1 cellular context compared by ENCODE assay signal in the genomic region with DNA sequence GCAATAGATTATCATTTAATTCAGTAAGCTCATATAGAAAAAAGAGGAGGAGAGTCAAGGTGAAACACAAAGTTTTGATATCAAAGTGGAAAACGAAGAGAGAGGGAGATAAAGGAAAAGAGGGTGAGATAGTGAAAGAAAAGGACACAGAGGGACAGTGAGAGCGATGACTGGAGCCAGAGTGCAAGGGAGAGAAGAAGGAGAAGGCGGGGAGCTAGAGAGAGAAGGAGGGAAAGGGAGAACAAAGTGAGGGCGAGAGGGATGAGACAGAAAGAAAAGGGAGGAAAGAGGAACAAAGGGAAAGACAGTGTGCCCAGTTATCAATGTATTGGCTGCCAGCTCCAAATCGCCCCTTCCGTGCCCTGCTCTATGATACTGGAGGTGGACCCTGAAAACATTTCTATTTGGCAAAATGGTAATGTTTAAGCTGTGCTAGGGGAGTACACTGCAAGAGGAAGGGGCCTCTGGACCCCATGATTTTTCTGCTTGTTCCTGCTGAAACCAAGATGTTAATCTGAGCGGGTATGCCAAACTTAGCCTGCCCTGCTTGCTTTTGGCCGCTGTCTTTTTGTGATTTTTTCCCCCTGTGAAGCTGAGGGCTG.
A peak's percentile ranks its signal among the peaks of the same experiment; 100 is the strongest.
TF ChIP-seq lines count a peak whose summit lies in the region.

No MANE protein-coding gene starts in this region.

TF ChIP-seq in K562, 482 proteins besides CTCF, POLR2A, EP300 and RAD21 (continued from another document and continues in another):
- TF ChIP-seq ZNF277 (CRISPR knock-in tag; IDR thresholded peaks at IDR 0.05; ENCODE audit: borderline replicate concordance) (no peak), SPI1 (IDR thresholded peaks at IDR 0.05; ENCODE audit: borderline replicate concordance, low read depth, low read length) (no peak), CSDE1 (IDR thresholded peaks at IDR 0.05) (no peak; a peak in 1 of 4 replicates), SMARCA4 (IDR thresholded peaks at IDR 0.05) (peak; percentile 67), FOXA1 (IDR thresholded peaks at IDR 0.05; ENCODE audit: borderline replicate concordance) (no peak), ZNF830 (CRISPR knock-in tag; IDR thresholded peaks at IDR 0.05) (no peak), ZBTB49 (CRISPR knock-in tag; IDR thresholded peaks at IDR 0.05; ENCODE audit: borderline replicate concordance) (no peak), FOS (IDR thresholded peaks at IDR 0.05; ENCODE audit: extremely low read depth, insufficient read length) (no peak), RNF2 (IDR thresholded peaks at IDR 0.05) (no peak), EHMT2 (IDR thresholded peaks at IDR 0.05) (peak; percentile 84), EWSR1 (IDR thresholded peaks at IDR 0.05; ENCODE audit: borderline replicate concordance, low read depth, partially characterized antibody) (no peak), MCM2 (IDR thresholded peaks at IDR 0.05; ENCODE audit: low read depth) (no peak), ID3 (CRISPR knock-in tag; IDR thresholded peaks at IDR 0.05) (no peak), ID3 (tag; IDR thresholded peaks at IDR 0.05) (no peak), ZNF408 (CRISPR knock-in tag; IDR thresholded peaks at IDR 0.05; ENCODE audit: low read depth) (no peak), CHD1 (IDR thresholded peaks at IDR 0.05; ENCODE audit: low read length) (peak; percentile 39), CEBPB (tag; IDR thresholded peaks at IDR 0.05) (no peak), DEAF1 (CRISPR knock-in tag; IDR thresholded peaks at IDR 0.05) (no peak), ZNF253 (CRISPR knock-in tag; conservative IDR thresholded peaks at IDR 0.05) (no peak), FOXJ2 (tag; IDR thresholded peaks at IDR 0.05) (no peak), CREB1 (IDR thresholded peaks at IDR 0.05) (no peak), CREB1 (CRISPR knock-in tag; IDR thresholded peaks at IDR 0.05) (no peak), ZNF609 (CRISPR knock-in tag; IDR thresholded peaks at IDR 0.05; ENCODE audit: borderline replicate concordance) (no peak), KHSRP (IDR thresholded peaks at IDR 0.05) (0 out of 2 replicates have a peak, but pooled peaks have one; percentile 17), ESRRA (IDR thresholded peaks at IDR 0.05; ENCODE audit: borderline replicate concordance, low read depth) (no peak), KLF6 (CRISPR knock-in tag; IDR thresholded peaks at IDR 0.05; ENCODE audit: borderline replicate concordance) (no peak), ZNF184 (CRISPR knock-in tag; IDR thresholded peaks at IDR 0.05) (no peak), BRD9 (IDR thresholded peaks at IDR 0.05; ENCODE audit: low read depth, partially characterized antibody) (peak; percentile 47), ZFP30 (CRISPR knock-in tag; IDR thresholded peaks at IDR 0.05; ENCODE audit: borderline replicate concordance) (no peak), VEZF1 (CRISPR knock-in tag; IDR thresholded peaks at IDR 0.05) (no peak), DPF2 (IDR thresholded peaks at IDR 0.05) (peak; percentile 56), ZNF354B (CRISPR knock-in tag; IDR thresholded peaks at IDR 0.05) (no peak), ZNF263 (CRISPR knock-in tag; IDR thresholded peaks at IDR 0.05; ENCODE audit: borderline replicate concordance) (no peak), ZNF586 (CRISPR knock-in tag; conservative IDR thresholded peaks at IDR 0.05) (no peak), NFE2L1 (tag; IDR thresholded peaks at IDR 0.05; ENCODE audit: borderline replicate concordance, low read depth) (no peak), RBM14 (IDR thresholded peaks at IDR 0.05; ENCODE audit: borderline replicate concordance, insufficient read depth, low read depth, low read length) (no peak)
- TF ChIP-seq, protein P1, sequence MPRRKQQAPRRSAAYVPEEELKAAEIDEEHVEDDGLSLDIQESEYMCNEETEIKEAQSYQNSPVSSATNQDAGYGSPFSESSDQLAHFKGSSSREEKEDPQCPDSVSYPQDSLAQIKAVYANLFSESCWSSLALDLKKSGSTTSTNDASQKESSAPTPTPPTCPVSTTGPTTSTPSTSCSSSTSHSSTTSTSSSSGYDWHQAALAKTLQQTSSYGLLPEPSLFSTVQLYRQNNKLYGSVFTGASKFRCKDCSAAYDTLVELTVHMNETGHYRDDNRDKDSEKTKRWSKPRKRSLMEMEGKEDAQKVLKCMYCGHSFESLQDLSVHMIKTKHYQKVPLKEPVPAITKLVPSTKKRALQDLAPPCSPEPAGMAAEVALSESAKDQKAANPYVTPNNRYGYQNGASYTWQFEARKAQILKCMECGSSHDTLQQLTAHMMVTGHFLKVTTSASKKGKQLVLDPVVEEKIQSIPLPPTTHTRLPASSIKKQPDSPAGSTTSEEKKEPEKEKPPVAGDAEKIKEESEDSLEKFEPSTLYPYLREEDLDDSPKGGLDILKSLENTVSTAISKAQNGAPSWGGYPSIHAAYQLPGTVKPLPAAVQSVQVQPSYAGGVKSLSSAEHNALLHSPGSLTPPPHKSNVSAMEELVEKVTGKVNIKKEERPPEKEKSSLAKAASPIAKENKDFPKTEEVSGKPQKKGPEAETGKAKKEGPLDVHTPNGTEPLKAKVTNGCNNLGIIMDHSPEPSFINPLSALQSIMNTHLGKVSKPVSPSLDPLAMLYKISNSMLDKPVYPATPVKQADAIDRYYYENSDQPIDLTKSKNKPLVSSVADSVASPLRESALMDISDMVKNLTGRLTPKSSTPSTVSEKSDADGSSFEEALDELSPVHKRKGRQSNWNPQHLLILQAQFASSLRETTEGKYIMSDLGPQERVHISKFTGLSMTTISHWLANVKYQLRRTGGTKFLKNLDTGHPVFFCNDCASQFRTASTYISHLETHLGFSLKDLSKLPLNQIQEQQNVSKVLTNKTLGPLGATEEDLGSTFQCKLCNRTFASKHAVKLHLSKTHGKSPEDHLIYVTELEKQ (CRISPR knock-in tag; IDR thresholded peaks at IDR 0.05) = no peak
- TF ChIP-seq, protein P2, sequence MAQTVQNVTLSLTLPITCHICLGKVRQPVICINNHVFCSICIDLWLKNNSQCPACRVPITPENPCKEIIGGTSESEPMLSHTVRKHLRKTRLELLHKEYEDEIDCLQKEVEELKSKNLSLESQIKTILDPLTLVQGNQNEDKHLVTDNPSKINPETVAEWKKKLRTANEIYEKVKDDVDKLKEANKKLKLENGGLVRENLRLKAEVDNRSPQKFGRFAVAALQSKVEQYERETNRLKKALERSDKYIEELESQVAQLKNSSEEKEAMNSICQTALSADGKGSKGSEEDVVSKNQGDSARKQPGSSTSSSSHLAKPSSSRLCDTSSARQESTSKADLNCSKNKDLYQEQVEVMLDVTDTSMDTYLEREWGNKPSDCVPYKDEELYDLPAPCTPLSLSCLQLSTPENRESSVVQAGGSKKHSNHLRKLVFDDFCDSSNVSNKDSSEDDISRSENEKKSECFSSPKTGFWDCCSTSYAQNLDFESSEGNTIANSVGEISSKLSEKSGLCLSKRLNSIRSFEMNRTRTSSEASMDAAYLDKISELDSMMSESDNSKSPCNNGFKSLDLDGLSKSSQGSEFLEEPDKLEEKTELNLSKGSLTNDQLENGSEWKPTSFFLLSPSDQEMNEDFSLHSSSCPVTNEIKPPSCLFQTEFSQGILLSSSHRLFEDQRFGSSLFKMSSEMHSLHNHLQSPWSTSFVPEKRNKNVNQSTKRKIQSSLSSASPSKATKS (CRISPR knock-in tag; IDR thresholded peaks at IDR 0.05) = no peak
